ENCODE assay signal across 18 cellular contexts in genomic region chr5:95244479-95244878, GRCh38.
"Had no signal": no experiment of that assay in that cellular context is flagged by ENCODE, and none has a peak within 500 bp of the region (broad histone marks: within the 10 kb centered on the region; RNA-seq: fewer than 3 reads in every experiment).

No MANE protein-coding gene starts in this region.

- H3K4me3 ChIP-seq: gastrocnemius medialis, heart right ventricle, left lung, spleen had no signal

- H3K4me1 ChIP-seq: gastrocnemius medialis, heart right ventricle, left lung, spleen had no signal

- DNase-seq: activated CD4-positive, alpha-beta T cell treated with anti-CD3 and anti-CD28 coated beads for 1 hour; activated CD8-positive, alpha-beta memory T cell treated with anti-CD3 and anti-CD28 coated beads for 24 hours; activated CD8-positive, alpha-beta memory T cell treated with anti-CD3 and anti-CD28 coated beads, Interleukin-2, amount 50 U/mL, for 48 hours; activated effector memory CD4-positive, alpha-beta T cell treated with anti-CD3 and anti-CD28 coated beads, Interleukin-2, amount 50 U/mL, for 16 hours; activated naive CD4-positive, alpha-beta T cell treated with anti-CD3 and anti-CD28 coated beads, Interleukin-2, amount 50 U/mL, for 16 hours; activated T-cell treated with anti-CD3 and anti-CD28 coated beads, Interleukin-2, amount 50 U/mL, for 72 hours; effector CD4-positive, alpha-beta T cell; gastrocnemius medialis; heart right ventricle; left lung; mammary epithelial cell; midbrain; nephron progenitor cell; retina; spleen; stimulated activated CD4-positive, alpha-beta T cell treated with anti-CD3 and anti-CD28 coated beads, Interleukin-4, amount 100 ng/mL, for 4 hours; stimulated activated naive B cell treated with anti-CD40 and anti-IgM and Interleukin-4, amounts not matched to agents 10 μg/mL and 1 μg/mL and 100 μg/mL, for 72 hours had no signal

- H3K27ac ChIP-seq: gastrocnemius medialis, heart right ventricle, left lung, spleen had no signal

- ATAC-seq: activated T-cell treated with anti-CD3 and anti-CD28 coated beads, Interleukin-2, amount 50 U/mL, for 72 hours; esophagus mucosa; gastrocnemius medialis; heart right ventricle; left lung; stimulated activated naive B cell treated with anti-CD40 and anti-IgM and Interleukin-4, amounts not matched to agents 10 μg/mL and 1 μg/mL and 100 μg/mL, for 72 hours had no signal

- H3K36me3 ChIP-seq: gastrocnemius medialis, heart right ventricle, left lung, spleen had no signal

- H3K27me3 ChIP-seq: gastrocnemius medialis, heart right ventricle, left lung had no signal

- H3K9me3 ChIP-seq: gastrocnemius medialis, spleen had no signal
